In genomic region chr16:30009990-30010816, GRCh38 we compare ENCODE assay signal across 10 cellular contexts. TPM values are rescaled to one million over a fixed set of nuclear protein-coding genes. Genes with fewer than 3 reads are reported as not detected.
DNase-seq lines count a peak whose midpoint lies in the region; ATAC-seq lines count a peak whose summit lies in the region.
"Had no signal": no experiment of that assay in that cellular context is flagged by ENCODE, and none has a peak within 500 bp of the region (broad histone marks: within the 10 kb centered on the region; RNA-seq: fewer than 3 reads in every experiment).

No MANE protein-coding gene starts in this region.

- H4K20me1 ChIP-seq in BLaER1: no peaks in the 10 kb centered on the region

- H3K36me3 Mint-ChIP-seq in central memory CD8-positive, alpha-beta T cell (ENCODE audit: insufficient read depth): peaks cover 4% of the 10 kb centered on the region
- no peaks in the 10 kb centered on the region for H3K36me3 Mint-ChIP-seq in natural killer cell treated with Interleukin-12 subunit alpha and Interleukin-12 subunit beta and Interleukin-15 and Interleukin-18, amount 100 ng/mL, for 72 hours

- H3K4me3 Mint-ChIP-seq in central memory CD8-positive, alpha-beta T cell: peak overlapping the region; percentile 54
- no peak overlapping the region for H3K4me3 Mint-ChIP-seq in natural killer cell treated with Interleukin-12 subunit alpha and Interleukin-12 subunit beta and Interleukin-15 and Interleukin-18, amount 100 ng/mL, for 72 hours

- H3K4me3 ChIP-seq in BLaER1 (peak overlapping the region; percentile 72), HUES6 (ENCODE audit: low read depth, low read length) (peak overlapping the region; percentile 94)

- H3K4me2 ChIP-seq in BLaER1: peak overlapping the region; percentile 99

- no peak for ATAC-seq in central memory CD8-positive, alpha-beta T cell (replicated peaks; ENCODE audit: extremely low read depth, poor library complexity, severe bottlenecking)
- peak; percentile 24 to 40 for ATAC-seq in natural killer cell treated with Interleukin-12 subunit alpha and Interleukin-12 subunit beta and Interleukin-15 and Interleukin-18, amount 100 ng/mL, for 72 hours

- H3K9me3 ChIP-seq in BLaER1: no peaks in the 10 kb centered on the region
- H3K9me3 ChIP-seq in HUES6 (ENCODE audit: control insufficient read depth, insufficient read depth, low read depth, low read length): no peaks in the 10 kb centered on the region

- H3K27ac Mint-ChIP-seq in central memory CD8-positive, alpha-beta T cell (ENCODE audit: low read depth): no peak overlapping the region
- no peak overlapping the region for H3K27ac Mint-ChIP-seq in natural killer cell treated with Interleukin-12 subunit alpha and Interleukin-12 subunit beta and Interleukin-15 and Interleukin-18, amount 100 ng/mL, for 72 hours

- peak overlapping the region; percentile 75 for H3K27ac ChIP-seq in BLaER1
- H3K27ac ChIP-seq in HUES6 (ENCODE audit: low read depth, low read length): no peak overlapping the region

- no peak for DNase-seq in central memory CD8-positive, alpha-beta T cell (ENCODE audit: low spot score in 2 of 2)
- DNase-seq in natural killer cell treated with Interleukin-12 subunit alpha and Interleukin-12 subunit beta and Interleukin-15 and Interleukin-18, amount 100 ng/mL, for 72 hours (ENCODE audit: low spot score): no peak
- DNase-seq in middle frontal gyrus (ENCODE audit: extremely low spot score, low spot score): no peak
- DNase-seq in stimulated activated CD4-positive, alpha-beta T cell treated with anti-CD3 and anti-CD28 coated beads, Interleukin-4, amount 100 ng/mL, for 24 hours: no peak
- no peak for DNase-seq in occipital lobe (lab: John Stamatoyannopoulos, UW)
- no peak for DNase-seq in NCI-H2081 treated with DMSO at 0.1 percent for 48 hours (lab: John Stamatoyannopoulos, UW)

- H3K9ac ChIP-seq in BLaER1: peak overlapping the region; percentile 77
- no peak overlapping the region for H3K9ac ChIP-seq in HUES6 (ENCODE audit: low read length)

- H3K9me3 Mint-ChIP-seq in central memory CD8-positive, alpha-beta T cell: no peaks in the 10 kb centered on the region
- no peaks in the 10 kb centered on the region for H3K9me3 Mint-ChIP-seq in natural killer cell treated with Interleukin-12 subunit alpha and Interleukin-12 subunit beta and Interleukin-15 and Interleukin-18, amount 100 ng/mL, for 72 hours

- peaks cover 42% of the 10 kb centered on the region for H3K27me3 Mint-ChIP-seq in central memory CD8-positive, alpha-beta T cell
- peaks cover 7 to 19% of the 10 kb centered on the region in 2 donors for H3K27me3 Mint-ChIP-seq in natural killer cell treated with Interleukin-12 subunit alpha and Interleukin-12 subunit beta and Interleukin-15 and Interleukin-18, amount 100 ng/mL, for 72 hours

- H3K36me3 ChIP-seq in BLaER1: peaks cover 28% of the 10 kb centered on the region
- peaks cover 10% of the 10 kb centered on the region for H3K36me3 ChIP-seq in HUES6 (ENCODE audit: control insufficient read depth, insufficient read depth, low read length)

- H3K4me1 Mint-ChIP-seq in central memory CD8-positive, alpha-beta T cell: peaks cover 14% of the 10 kb centered on the region
- H3K4me1 Mint-ChIP-seq in natural killer cell treated with Interleukin-12 subunit alpha and Interleukin-12 subunit beta and Interleukin-15 and Interleukin-18, amount 100 ng/mL, for 72 hours (ENCODE audit: low read depth in 2 of 2): peaks cover 4 to 5% of the 10 kb centered on the region in 2 donors

- H3K4me1 ChIP-seq in BLaER1 (peaks cover 66% of the 10 kb centered on the region), HUES6 (ENCODE audit: control insufficient read depth, insufficient read depth, low read length) (peaks cover 15% of the 10 kb centered on the region)

- H3K27me3 ChIP-seq in BLaER1 (no peaks in the 10 kb centered on the region), HUES6 (ENCODE audit: control insufficient read depth, insufficient read depth, low read length) (peaks cover 41% of the 10 kb centered on the region)

RNA-seq across cellular contexts. Expression of gene DOC2A, which starts 0.6 kb away (rescaled TPM):
- not detected for total RNA-seq in natural killer cell treated with Interleukin-12 subunit alpha and Interleukin-12 subunit beta and Interleukin-15 and Interleukin-18, amount 100 ng/mL, for 72 hours
- total RNA-seq in occipital lobe: 10.5 TPM
- total RNA-seq: myocyte, RPMI7951 had no signal

RNA-seq across cellular contexts. Expression of gene C16orf92, which starts 12.8 kb away (rescaled TPM):
- not detected for total RNA-seq in natural killer cell treated with Interleukin-12 subunit alpha and Interleukin-12 subunit beta and Interleukin-15 and Interleukin-18, amount 100 ng/mL, for 72 hours
- not detected for total RNA-seq in occipital lobe
- total RNA-seq: myocyte, RPMI7951 had no signal

RNA-seq across cellular contexts. Expression of gene INO80E, which starts 14.2 kb away (rescaled TPM):
- 100 to 1,000 TPM; 101 to 133 TPM for total RNA-seq in natural killer cell treated with Interleukin-12 subunit alpha and Interleukin-12 subunit beta and Interleukin-15 and Interleukin-18, amount 100 ng/mL, for 72 hours
- 27.8 TPM for total RNA-seq in occipital lobe

RNA-seq across cellular contexts. Expression of gene HIRIP3, which starts 14.8 kb away (rescaled TPM):
- total RNA-seq in natural killer cell treated with Interleukin-12 subunit alpha and Interleukin-12 subunit beta and Interleukin-15 and Interleukin-18, amount 100 ng/mL, for 72 hours: 10 to 100 TPM; 30.0 to 40.8 TPM
- total RNA-seq in occipital lobe: 13.1 TPM

RNA-seq across cellular contexts. Expression of gene TLCD3B, which starts 20.9 kb away (rescaled TPM):
- total RNA-seq in natural killer cell treated with Interleukin-12 subunit alpha and Interleukin-12 subunit beta and Interleukin-15 and Interleukin-18, amount 100 ng/mL, for 72 hours: 1 to 10 TPM; 1.4 to 5.3 TPM
- 12.5 TPM for total RNA-seq in occipital lobe
